Comparison of ENCODE assay signal across 1 cellular context in genomic region chr20:47427067-47427466, GRCh38.
TF ChIP-seq lines count a peak whose summit lies in the region.

No MANE protein-coding gene starts in this region.

TF ChIP-seq in K562, 482 proteins besides CTCF, POLR2A, EP300 and RAD21 (continued from another document):
- TF ChIP-seq REST (CRISPR knock-in tag; IDR thresholded peaks at IDR 0.05; ENCODE audit: low read depth) (no peak), ETV6 (IDR thresholded peaks at IDR 0.05; ENCODE audit: borderline replicate concordance in 1 of 2, low read depth in 2 of 2, low read length in 1 of 2) (no peak), ETV6 (CRISPR knock-in tag; IDR thresholded peaks at IDR 0.05; ENCODE audit: borderline replicate concordance) (no peak)
TF ChIP-seq in K562: peak in this region for 6.
